In genomic region chr6:104958178-104958520, GRCh38 we compare ENCODE assay signal across 20 cellular contexts. TPM values are rescaled to one million over a fixed set of nuclear protein-coding genes. Genes with fewer than 3 reads are reported as not detected.
DNase-seq lines count a peak whose midpoint lies in the region; ATAC-seq and TF ChIP-seq lines count a peak whose summit lies in the region.
"Had no signal": no experiment of that assay in that cellular context is flagged by ENCODE, and none has a peak within 500 bp of the region (broad histone marks: within the 10 kb centered on the region; RNA-seq: fewer than 3 reads in every experiment).

No MANE protein-coding gene starts in this region.

- H3K27ac Mint-ChIP-seq in chondrocyte (ENCODE audit: unreplicated experiment) = no peak overlapping the region
- peak overlapping the region; percentile 100 for H3K27ac Mint-ChIP-seq in nephron progenitor cell
- H3K27ac Mint-ChIP-seq in CD4-positive, alpha-beta T cell = no peak overlapping the region
- H3K27ac Mint-ChIP-seq: activated CD8-positive, alpha-beta memory T cell treated with anti-CD3 and anti-CD28 coated beads, Interleukin-2, amount 10 ng/mL, durations not matched to agents 7 days and 5 days; immature natural killer cell had no signal

- peaks cover 12% of the 10 kb centered on the region for H3K4me1 Mint-ChIP-seq in chondrocyte (ENCODE audit: low read depth)
- H3K4me1 Mint-ChIP-seq in nephron progenitor cell = peaks cover 36% of the 10 kb centered on the region
- peaks cover 6% of the 10 kb centered on the region for H3K4me1 Mint-ChIP-seq in CD4-positive, alpha-beta T cell (ENCODE audit: low read depth)
- H3K4me1 Mint-ChIP-seq: immature natural killer cell had no signal

- no peaks in the 10 kb centered on the region for H3K27me3 ChIP-seq in DND-41 (ENCODE audit: insufficient read depth, low read length, poor library complexity)
- H3K27me3 ChIP-seq in HUES48 (ENCODE audit: control insufficient read depth, insufficient read depth, low read length) = no peaks in the 10 kb centered on the region
- peaks cover 64% of the 10 kb centered on the region for H3K27me3 ChIP-seq in CD4-positive, alpha-beta T cell (ENCODE audit: control insufficient read depth, insufficient read depth, low read length)
- peaks cover 0 to 21% of the 10 kb centered on the region in 2 donors for H3K27me3 ChIP-seq in body of pancreas
- H3K27me3 ChIP-seq: ovary had no signal

- DNase-seq in DND-41 (no peak), chondrocyte (ENCODE audit: low spot score) (no peak), nephron progenitor cell (no peak), COLO668 (lab: John Stamatoyannopoulos, UW; ENCODE audit: unreplicated experiment) (no peak), body of pancreas (no peak)
- DNase-seq in CD4-positive, alpha-beta T cell = no peak
- DNase-seq in activated CD4-positive, alpha-beta T cell treated with anti-CD3 and anti-CD28 coated beads, Interleukin-2, amount 50 U/mL, for 4 hours = no peak
- DNase-seq: activated CD8-positive, alpha-beta memory T cell treated with anti-CD3 and anti-CD28 coated beads, Interleukin-2, amount 10 ng/mL, durations not matched to agents 7 days and 5 days; activated naive CD4-positive, alpha-beta T cell treated with anti-CD3 and anti-CD28 coated beads, Interleukin-2, amount 50 U/mL, for 16 hours; brain microvascular endothelial cell; effector CD8-positive, alpha-beta T cell; immature natural killer cell; KG1; midbrain; NCI-H1436; ovary; stimulated activated naive CD4-positive, alpha-beta T cell treated with Interleukin-2 at 50 U/mL for 16 hours had no signal

- H3K4me3 ChIP-seq in DND-41 (ENCODE audit: low read depth in 1 of 2, low read length in 2 of 2) = peak overlapping the region in 1 of 2 experiments; percentile 56; a peak in 2 of 4 replicates
- peak overlapping the region; percentile 92 for H3K4me3 ChIP-seq in HUES48 (ENCODE audit: low read depth, low read length)
- no peak overlapping the region for H3K4me3 ChIP-seq in body of pancreas
- H3K4me3 ChIP-seq: BLaER1 treated with 17β-estradiol and CSF1 and Interleukin-3, amounts not matched to agents 10 nM and 100 nM; ovary; skin epidermis had no signal

- WGBS in body of pancreas, 2 donors = 5 to 9% methylated on average over 10 of the region's 10 CpGs

- H3K36me3 Mint-ChIP-seq in chondrocyte (ENCODE audit: low read depth) = peaks cover 4% of the 10 kb centered on the region
- peaks cover 18% of the 10 kb centered on the region for H3K36me3 Mint-ChIP-seq in nephron progenitor cell (ENCODE audit: low read depth)
- H3K36me3 Mint-ChIP-seq in CD4-positive, alpha-beta T cell (ENCODE audit: low read depth) = no peaks in the 10 kb centered on the region

- H3K4me3 Mint-ChIP-seq in chondrocyte (ENCODE audit: unreplicated experiment) (peak overlapping the region; percentile 62), nephron progenitor cell (peak overlapping the region; percentile 99)
- no peak overlapping the region for H3K4me3 Mint-ChIP-seq in CD4-positive, alpha-beta T cell

- no peak overlapping the region for H2AFZ ChIP-seq in DND-41 (ENCODE audit: low read depth, low read length)

- peak overlapping the region; percentile 66 for H3K4me2 ChIP-seq in DND-41 (ENCODE audit: insufficient read depth, low read length)
- H3K4me2 ChIP-seq: BLaER1 treated with 17β-estradiol and CSF1 and Interleukin-3, amounts not matched to agents 10 nM and 100 nM had no signal

- intact Hi-C loops in CD4-positive, alpha-beta T cell (cut with DNase I, micrococcal nuclease) = no loop called here
- intact Hi-C loops in body of pancreas (cut with DNase I) = no loop called here

- H3K27ac ChIP-seq in DND-41 (ENCODE audit: low read length) = peak overlapping the region; percentile 96
- peak overlapping the region; percentile 100 for H3K27ac ChIP-seq in HUES48 (ENCODE audit: low read depth, low read length)
- H3K27ac ChIP-seq in CD4-positive, alpha-beta T cell (ENCODE audit: low read depth, low read length) = no peak overlapping the region
- no peak overlapping the region for H3K27ac ChIP-seq in body of pancreas
- H3K27ac ChIP-seq: BLaER1 treated with 17β-estradiol and CSF1 and Interleukin-3, amounts not matched to agents 10 nM and 100 nM; brain microvascular endothelial cell; ovary; skin epidermis had no signal

- H3K27me3 Mint-ChIP-seq in chondrocyte (ENCODE audit: low read depth) (peaks cover 54% of the 10 kb centered on the region), nephron progenitor cell (ENCODE audit: low read depth, poor library complexity) (no peaks in the 10 kb centered on the region)
- peaks cover 67% of the 10 kb centered on the region for H3K27me3 Mint-ChIP-seq in CD4-positive, alpha-beta T cell

- H3K36me3 ChIP-seq in DND-41 (ENCODE audit: insufficient read depth, low read length) (no peaks in the 10 kb centered on the region), HUES48 (ENCODE audit: control insufficient read depth, insufficient read depth, low read length) (peaks cover 19% of the 10 kb centered on the region), body of pancreas (replicated peaks in 1 of 2; ENCODE audit: insufficient read depth in 1 of 2, low read depth in 2 of 2) (no peaks in the 10 kb centered on the region)
- H3K36me3 ChIP-seq: BLaER1 treated with 17β-estradiol and CSF1 and Interleukin-3, amounts not matched to agents 10 nM and 100 nM; brain microvascular endothelial cell; ovary had no signal

- TF ChIP-seq POLR2A in body of pancreas (IDR thresholded peaks at IDR 0.05) = no peak

- H3K9ac ChIP-seq in DND-41 (ENCODE audit: low read depth, low read length) = peak overlapping the region; percentile 65
- peak overlapping the region; percentile 99 for H3K9ac ChIP-seq in HUES48 (ENCODE audit: low read depth, low read length)
- H3K9ac ChIP-seq: BLaER1 treated with 17β-estradiol and CSF1 and Interleukin-3, amounts not matched to agents 10 nM and 100 nM had no signal

- H3K9me3 Mint-ChIP-seq in chondrocyte (ENCODE audit: low read depth) (no peaks in the 10 kb centered on the region), nephron progenitor cell (no peaks in the 10 kb centered on the region)
- H3K9me3 Mint-ChIP-seq in CD4-positive, alpha-beta T cell = peaks cover 8% of the 10 kb centered on the region

- ATAC-seq in DND-41 (ENCODE audit: insufficient read depth, low read depth) = no peak
- ATAC-seq in CD4-positive, alpha-beta T cell (ENCODE audit: poor library complexity) = no peak
- ATAC-seq in body of pancreas = no peak
- ATAC-seq: activated CD8-positive, alpha-beta memory T cell treated with anti-CD3 and anti-CD28 coated beads, Interleukin-2, amount 10 ng/mL, durations not matched to agents 7 days and 5 days had no signal

- TF ChIP-seq CTCF in DND-41 (IDR thresholded peaks at IDR 0.05; ENCODE audit: borderline replicate concordance, extremely low read depth, low read length, poor library complexity, severe bottlenecking) (no peak), chondrocyte (IDR thresholded peaks at IDR 0.05) (no peak), nephron progenitor cell (IDR thresholded peaks at IDR 0.05) (no peak), body of pancreas (IDR thresholded peaks at IDR 0.05) (no peak)
- TF ChIP-seq CTCF in CD4-positive, alpha-beta T cell (IDR thresholded peaks at IDR 0.05) = no peak

- H3K9me3 ChIP-seq in DND-41 (ENCODE audit: insufficient read depth, low read length, severe bottlenecking) (peaks cover under 1% of the 10 kb centered on the region), HUES48 (ENCODE audit: control insufficient read depth, insufficient read depth, low read length) (no peaks in the 10 kb centered on the region), body of pancreas (peaks cover 0 to 3% (median 0%) of the 10 kb centered on the region in 3 donors)
- H3K9me3 ChIP-seq in CD4-positive, alpha-beta T cell (ENCODE audit: control insufficient read depth, low read length) = peaks cover 3% of the 10 kb centered on the region

- H3K79me2 ChIP-seq in DND-41 (ENCODE audit: insufficient read depth, low read length) = peaks cover 35% of the 10 kb centered on the region

- CTCF ChIA-PET in CD4-positive, alpha-beta T cell (lab: Charles Lee) = no interaction called here

- H3K4me1 ChIP-seq in DND-41 (ENCODE audit: insufficient read depth, low read length) = peaks cover 85% of the 10 kb centered on the region
- peaks cover 30% of the 10 kb centered on the region for H3K4me1 ChIP-seq in HUES48 (ENCODE audit: control insufficient read depth, insufficient read depth, low read length)
- H3K4me1 ChIP-seq in body of pancreas = peaks cover 8% of the 10 kb centered on the region
- H3K4me1 ChIP-seq: BLaER1 treated with 17β-estradiol and CSF1 and Interleukin-3, amounts not matched to agents 10 nM and 100 nM had no signal

- POLR2A ChIA-PET in CD4-positive, alpha-beta T cell (lab: Charles Lee) = no interaction called here

- no peaks in the 10 kb centered on the region for H4K20me1 ChIP-seq in DND-41 (ENCODE audit: insufficient read depth, low read length)
- H4K20me1 ChIP-seq: BLaER1 treated with 17β-estradiol and CSF1 and Interleukin-3, amounts not matched to agents 10 nM and 100 nM had no signal

RNA-seq across cellular contexts. Expression of gene LIN28B, which starts 1.2 kb away (rescaled TPM):
- total RNA-seq in chondrocyte = 0.08 to 0.10 TPM in 2 of 3 replicates, not detected in the other
- total RNA-seq in CD4-positive, alpha-beta T cell = not detected
- not detected for total RNA-seq in body of pancreas
- total RNA-seq: activated CD8-positive, alpha-beta memory T cell treated with anti-CD3 and anti-CD28 coated beads, Interleukin-2, amount 10 ng/mL, durations not matched to agents 7 days and 5 days had no signal

Comparison
In these comparisons a context has a peak if more than half of its experiments do, and no peak if none do; other contexts are left out.
1. H3K27ac ChIP-seq: peak in DND-41 (single experiment) and HUES48 (single experiment); none in CD4-positive, alpha-beta T cell (single experiment) and body of pancreas (0 of 4).